Comparison of ENCODE assay signal across 1 cellular context in genomic region chr15:63460210-63461135, GRCh38.
TF ChIP-seq lines count a peak whose summit lies in the region.

No MANE protein-coding gene starts in this region.

TF ChIP-seq in GM23338, 12 proteins besides CTCF, POLR2A, EP300 and RAD21 (continued from another document):
- TF ChIP-seq REST (IDR thresholded peaks at IDR 0.05; ENCODE audit: unreplicated experiment) (no peak), ZNF114 (CRISPR knock-in tag; IDR thresholded peaks at IDR 0.05) (no peak), EZH2phosphoT487 (IDR thresholded peaks at IDR 0.05; ENCODE audit: unreplicated experiment) (no peak), NANOG (IDR thresholded peaks at IDR 0.05; ENCODE audit: borderline replicate concordance) (no peak)
